ENCODE assay signal across 21 cellular contexts in genomic region chr5:3000631-3001030, GRCh38.
"Had no signal": no experiment of that assay in that cellular context is flagged by ENCODE, and none has a peak within 500 bp of the region (broad histone marks: within the 10 kb centered on the region; RNA-seq: fewer than 3 reads in every experiment).

No MANE protein-coding gene starts in this region.

- H3K4me1 Mint-ChIP-seq: naive B cell; natural killer cell; stimulated activated naive B cell treated with anti-CD40 and anti-IgM and Interleukin-4, amounts not matched to agents 10 μg/mL and 1 μg/mL and 100 μg/mL, for 72 hours had no signal

- ATAC-seq: natural killer cell; right cardiac atrium; sciatic nerve; stimulated activated naive B cell treated with anti-CD40 and anti-IgM and Interleukin-4, amounts not matched to agents 10 μg/mL and 1 μg/mL and 100 μg/mL, for 72 hours; stimulated activated naive CD8-positive, alpha-beta T cell treated with anti-CD3 and anti-CD28 coated beads, Interleukin-15, Interleukin-2, amounts not matched to agents 100 U/mL and 50 U/mL, for 24 hours had no signal

- H3K27me3 Mint-ChIP-seq: naive B cell; stimulated activated naive B cell treated with anti-CD40 and anti-IgM and Interleukin-4, amounts not matched to agents 10 μg/mL and 1 μg/mL and 100 μg/mL, for 72 hours had no signal

- H3K36me3 Mint-ChIP-seq: mesothelial cell of epicardium; naive B cell; natural killer cell; stimulated activated naive B cell treated with anti-CD40 and anti-IgM and Interleukin-4, amounts not matched to agents 10 μg/mL and 1 μg/mL and 100 μg/mL, for 72 hours had no signal

- H3K4me3 Mint-ChIP-seq: mesothelial cell of epicardium; natural killer cell; stimulated activated naive B cell treated with anti-CD40 and anti-IgM and Interleukin-4, amounts not matched to agents 10 μg/mL and 1 μg/mL and 100 μg/mL, for 72 hours had no signal

- H3K27ac Mint-ChIP-seq: mesothelial cell of epicardium; naive B cell; natural killer cell; progenitor cell of endocrine pancreas; stimulated activated naive B cell treated with anti-CD40 and anti-IgM and Interleukin-4, amounts not matched to agents 10 μg/mL and 1 μg/mL and 100 μg/mL, for 72 hours had no signal

- DNase-seq: islet precursor cell; left ventricle myocardium inferior; mesendoderm; naive B cell; natural killer cell; ovary; right cardiac atrium; stimulated activated CD4-positive, alpha-beta T cell treated with anti-CD3 and anti-CD28 coated beads, Interleukin-12 subunit alpha, Interleukin-12 subunit beta, amount 100 ng/mL, for 4 hours; stimulated activated CD4-positive, alpha-beta T cell treated with anti-CD3 and anti-CD28 coated beads, Interleukin-15, amount 100 ng/mL, for 24 hours; stimulated activated CD4-positive, alpha-beta T cell treated with anti-CD3 and anti-CD28 coated beads, Interleukin-2, amount 100 ng/mL, for 24 hours; stimulated activated CD4-positive, alpha-beta T cell treated with anti-CD3 and anti-CD28 coated beads, Interleukin-4, amount 100 ng/mL, for 1 hour; stimulated activated naive B cell treated with anti-CD40 and anti-IgM and Interleukin-4, amounts not matched to agents 10 μg/mL and 1 μg/mL and 100 μg/mL, for 72 hours; stimulated activated naive CD8-positive, alpha-beta T cell treated with anti-CD3 and anti-CD28 coated beads, Interleukin-15, Interleukin-2, amounts not matched to agents 100 U/mL and 50 U/mL, for 24 hours; stomach; testis; thyroid gland; transverse colon; uterus had no signal
